Comparison of ENCODE assay signal across 1 cellular context in the genomic region with DNA sequence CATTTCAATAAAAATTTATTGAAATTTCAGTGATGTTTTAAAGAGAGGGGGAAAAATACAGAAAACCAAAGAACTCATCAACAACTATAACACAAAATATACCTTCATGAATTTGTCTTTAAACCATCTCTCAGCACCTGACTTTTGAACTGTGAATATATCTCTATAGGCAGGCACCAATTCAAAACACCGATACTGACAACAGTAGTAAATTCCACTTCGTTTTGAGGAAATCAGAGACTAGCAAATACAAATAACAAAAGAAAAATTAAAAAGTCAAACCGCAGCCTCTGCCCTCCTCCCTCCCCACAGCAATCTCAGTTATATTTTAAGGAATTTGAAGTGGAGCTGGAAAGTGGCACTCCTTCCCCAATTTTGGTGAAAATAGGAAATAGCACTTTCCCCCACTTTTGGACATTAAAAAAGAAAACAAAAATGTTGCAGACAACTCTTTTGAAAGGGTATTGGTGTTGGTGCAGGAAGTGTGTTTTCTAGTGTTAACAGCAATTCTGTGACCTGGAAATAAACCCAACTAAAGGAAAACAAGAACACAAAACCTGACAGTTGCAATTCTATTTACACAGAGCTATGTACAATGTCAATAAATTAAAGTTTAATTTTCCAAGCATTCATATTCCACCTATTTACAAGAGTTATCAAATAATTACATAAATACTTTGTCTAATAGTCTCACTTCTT.
TF ChIP-seq lines count a peak whose summit lies in the region.

No MANE protein-coding gene starts in this region.

TF ChIP-seq in H1, 55 proteins besides CTCF, POLR2A, EP300 and RAD21:
- peak; percentile 24; the same call in 1 of the 2 replicates for TF ChIP-seq CBX8 (IDR thresholded peaks at IDR 0.05; ENCODE audit: borderline replicate concordance, low read depth, low read length)
- no peak for TF ChIP-seq SIRT6 (IDR thresholded peaks at IDR 0.05; ENCODE audit: low read length)
- 0 out of 2 replicates have a peak, but pooled peaks have one; percentile 4 for TF ChIP-seq SP1 (IDR thresholded peaks at IDR 0.05; ENCODE audit: low read depth, low read length)
